8 cellular contexts compared by ENCODE assay signal in genomic region chr10:103183991-103184451, GRCh38. TPM values are rescaled to one million over a fixed set of nuclear protein-coding genes. Genes with fewer than 3 reads are reported as not detected.
DNase-seq lines count a peak whose midpoint lies in the region; ATAC-seq and TF ChIP-seq lines count a peak whose summit lies in the region.
"Not testable (repeated sequence)": the region's sequence is repeated elsewhere in the genome, so short reads cannot be mapped to it uniquely, and the experiment has no call there.

No MANE protein-coding gene starts in this region.

- POLR2A ChIA-PET in activated CD8-positive, alpha-beta T cell treated with anti-CD3 and anti-CD28 coated beads, Interleukin-2, amount 10 ng/mL, durations not matched to agents 7 days and 5 days (lab: Charles Lee): interaction anchor here (1.8 kb wide), 1 partner anchor 8 kb away, joined by 11 read pairs; the partner anchor contains the start of gene NT5C2

- intact Hi-C loops in Calu3 (cut with micrococcal nuclease; ENCODE audit: unreplicated experiment); colonic mucosa (cut with DNase I); left ventricle myocardium inferior (cut with micrococcal nuclease); natural killer cell (cut with micrococcal nuclease); upper lobe of right lung (cut with DNase I): not testable (repeated sequence)

- H3K4me1 ChIP-seq in Loucy (ENCODE audit: insufficient read depth, low read length, poor library complexity, severe bottlenecking) (peaks cover 83% of the 10 kb centered on the region), left ventricle myocardium inferior (peaks cover 95% of the 10 kb centered on the region), skeletal muscle satellite cell (ENCODE audit: control insufficient read depth, insufficient read depth, low read length) (peaks cover 32% of the 10 kb centered on the region), upper lobe of right lung (peaks cover 72% of the 10 kb centered on the region)
- H3K4me1 ChIP-seq in colonic mucosa: not testable (repeated sequence)

- ATAC-seq in activated CD8-positive, alpha-beta T cell treated with anti-CD3 and anti-CD28 coated beads, Interleukin-2, amount 10 ng/mL, durations not matched to agents 7 days and 5 days; natural killer cell: not testable (repeated sequence)
- ATAC-seq in upper lobe of right lung: peak; percentile 62

- H3F3A ChIP-seq in Loucy (ENCODE audit: low read depth): not testable (repeated sequence)

- CTCF ChIA-PET in Calu3 (lab: Charles Lee): interaction anchor here (0.6 to 1.7 kb wide), 6 partner anchors 30 to 61 kb away, joined by 3 to 10 read pairs (median 4); no protein-coding TSS in a partner anchor
- CTCF ChIA-PET in activated CD8-positive, alpha-beta T cell treated with anti-CD3 and anti-CD28 coated beads, Interleukin-2, amount 10 ng/mL, durations not matched to agents 7 days and 5 days (lab: Charles Lee): interaction anchor here (1.0 kb wide), 1 partner anchor 60 kb away, joined by 3 read pairs; no protein-coding TSS in a partner anchor

- H3K9me3 Mint-ChIP-seq in Calu3 (ENCODE audit: low read depth, unreplicated experiment); activated CD8-positive, alpha-beta T cell treated with anti-CD3 and anti-CD28 coated beads, Interleukin-2, amount 10 ng/mL, durations not matched to agents 7 days and 5 days (ENCODE audit: insufficient read depth); natural killer cell: not testable (repeated sequence)

- peak overlapping the region; percentile 49 for H3K4me3 ChIP-seq in Loucy (ENCODE audit: low read length, poor library complexity, severe bottlenecking)
- H3K4me3 ChIP-seq in colonic mucosa; left ventricle myocardium inferior; skeletal muscle satellite cell (ENCODE audit: low read length); upper lobe of right lung: not testable (repeated sequence)

- H2AFZ ChIP-seq in Loucy (ENCODE audit: low read length): not testable (repeated sequence)

- not testable (repeated sequence) for H3K9me3 ChIP-seq in Loucy (ENCODE audit: insufficient read depth, low read depth, low read length); colonic mucosa; left ventricle myocardium inferior (replicated peaks); skeletal muscle satellite cell (replicated peaks; ENCODE audit: low read length); upper lobe of right lung

- H3K27me3 ChIP-seq in Loucy (ENCODE audit: insufficient read depth, low read length, poor library complexity, severe bottlenecking); colonic mucosa; left ventricle myocardium inferior (ENCODE audit: low read depth); skeletal muscle satellite cell (ENCODE audit: control insufficient read depth, insufficient read depth, low read length); upper lobe of right lung: not testable (repeated sequence)

- H3K4me2 ChIP-seq in Loucy (ENCODE audit: low read depth, low read length, poor library complexity, severe bottlenecking) (peak overlapping the region; percentile 66), skeletal muscle satellite cell (ENCODE audit: low read length) (peak overlapping the region; percentile 19)

- H4K20me1 ChIP-seq in Loucy (ENCODE audit: insufficient read depth, low read length, poor library complexity, severe bottlenecking): peaks cover 55% of the 10 kb centered on the region

- not testable (repeated sequence) for BruUV-seq in Calu3 (replicated peaks; lab: Mats Ljungman, UMichigan)

- H3K9ac ChIP-seq in Loucy (ENCODE audit: low read depth, low read length, poor library complexity, severe bottlenecking) (peak overlapping the region; percentile 41), skeletal muscle satellite cell (ENCODE audit: low read depth, low read length) (peak overlapping the region; percentile 26)
- not testable (repeated sequence) for H3K9ac ChIP-seq in colonic mucosa (ENCODE audit: low read depth in 2 of 2, low read length in 2 of 2)

- not testable (repeated sequence) for TF ChIP-seq CTCF in Calu3 (IDR thresholded peaks at IDR 0.05; ENCODE audit: unreplicated experiment); Loucy (conservative IDR thresholded peaks at IDR 0.05; ENCODE audit: low read length); colonic mucosa (IDR thresholded peaks at IDR 0.05); left ventricle myocardium inferior (IDR thresholded peaks at IDR 0.05; ENCODE audit: borderline replicate concordance); natural killer cell (IDR thresholded peaks at IDR 0.05); upper lobe of right lung (IDR thresholded peaks at IDR 0.05)

- not testable (repeated sequence) for H3K27me3 Mint-ChIP-seq in Calu3 (ENCODE audit: unreplicated experiment); activated CD8-positive, alpha-beta T cell treated with anti-CD3 and anti-CD28 coated beads, Interleukin-2, amount 10 ng/mL, durations not matched to agents 7 days and 5 days (ENCODE audit: low read depth); natural killer cell (ENCODE audit: low read depth in 2 of 2)

- not testable (repeated sequence) for H3K9me2 ChIP-seq in Loucy (replicated peaks; ENCODE audit: low read depth, low read length)

- H3K4me1 Mint-ChIP-seq in Calu3 (ENCODE audit: low read depth, unreplicated experiment) (peaks cover 32% of the 10 kb centered on the region), natural killer cell (peaks cover 63 to 71% of the 10 kb centered on the region in 2 donors)
- H3K4me1 Mint-ChIP-seq in activated CD8-positive, alpha-beta T cell treated with anti-CD3 and anti-CD28 coated beads, Interleukin-2, amount 10 ng/mL, durations not matched to agents 7 days and 5 days (ENCODE audit: low read depth): peaks cover 46% of the 10 kb centered on the region

- DNase-seq in Calu3: peak; percentile 13
- not testable (repeated sequence) for DNase-seq in activated CD8-positive, alpha-beta T cell treated with anti-CD3 and anti-CD28 coated beads, Interleukin-2, amount 10 ng/mL, durations not matched to agents 7 days and 5 days; left ventricle myocardium inferior; natural killer cell; upper lobe of right lung
- DNase-seq in colonic mucosa: peak; percentile 14

- H3K27ac Mint-ChIP-seq in Calu3 (ENCODE audit: unreplicated experiment) (peak overlapping the region; percentile 87), natural killer cell (peak overlapping the region; percentile 32 to 69)
- H3K27ac Mint-ChIP-seq in activated CD8-positive, alpha-beta T cell treated with anti-CD3 and anti-CD28 coated beads, Interleukin-2, amount 10 ng/mL, durations not matched to agents 7 days and 5 days: peak overlapping the region; percentile 1

- peaks cover 19% of the 10 kb centered on the region for H3K36me3 ChIP-seq in Loucy (ENCODE audit: insufficient read depth, low read length)
- not testable (repeated sequence) for H3K36me3 ChIP-seq in colonic mucosa
- peaks cover 20% of the 10 kb centered on the region for H3K36me3 ChIP-seq in left ventricle myocardium inferior
- H3K36me3 ChIP-seq in skeletal muscle satellite cell (ENCODE audit: insufficient read depth, low read length): peaks cover 25% of the 10 kb centered on the region
- peaks cover 33% of the 10 kb centered on the region for H3K36me3 ChIP-seq in upper lobe of right lung

- H3K36me3 Mint-ChIP-seq in Calu3 (ENCODE audit: insufficient read depth, unreplicated experiment): peaks cover 34% of the 10 kb centered on the region
- peaks cover 33% of the 10 kb centered on the region for H3K36me3 Mint-ChIP-seq in activated CD8-positive, alpha-beta T cell treated with anti-CD3 and anti-CD28 coated beads, Interleukin-2, amount 10 ng/mL, durations not matched to agents 7 days and 5 days (ENCODE audit: low read depth)
- H3K36me3 Mint-ChIP-seq in natural killer cell: not testable (repeated sequence)

- not testable (repeated sequence) for H3K27ac ChIP-seq in colonic mucosa
- H3K27ac ChIP-seq in left ventricle myocardium inferior (replicated peaks): peak overlapping the region; percentile 46
- H3K27ac ChIP-seq in upper lobe of right lung: peak overlapping the region; percentile 56

- H3K4me3 Mint-ChIP-seq in Calu3 (ENCODE audit: low read depth, unreplicated experiment): peak overlapping the region; percentile 62
- not testable (repeated sequence) for H3K4me3 Mint-ChIP-seq in activated CD8-positive, alpha-beta T cell treated with anti-CD3 and anti-CD28 coated beads, Interleukin-2, amount 10 ng/mL, durations not matched to agents 7 days and 5 days; natural killer cell

- H3K79me2 ChIP-seq in Loucy (ENCODE audit: insufficient read depth, low read length): peaks cover 94% of the 10 kb centered on the region

RNA-seq across cellular contexts. Expression of gene NT5C2, which starts 9.1 kb away (rescaled TPM):
- total RNA-seq in Calu3 (2022): 70.0 and 75.8 TPM in 2 replicates
- total RNA-seq in activated CD8-positive, alpha-beta T cell treated with anti-CD3 and anti-CD28 coated beads, Interleukin-2, amount 10 ng/mL, durations not matched to agents 7 days and 5 days: 10 to 100 TPM; 60.8 to 62.0 TPM
- total RNA-seq in colonic mucosa: 10 to 100 TPM; 59.6 to 89.5 TPM
- total RNA-seq in left ventricle myocardium inferior: 55.0 TPM
- total RNA-seq in natural killer cell: 100 to 1,000 TPM in 1 of 3 donors, 10 to 100 TPM in 2; 84.4 to 110 (median 89.4) TPM
- total RNA-seq in skeletal muscle satellite cell (2012; rRNA removed): 22.1 and 35.4 TPM in 2 replicates
- 92.7 TPM for total RNA-seq in upper lobe of right lung

Comparison
In these comparisons a context has a peak if more than half of its experiments do, and no peak if none do; other contexts are left out.
1. H3K27ac Mint-ChIP-seq: peak in every context shown above with its lines; median percentile 87 in Calu3; 50 in natural killer cell; 1 in activated CD8-positive, alpha-beta T cell treated with anti-CD3 and anti-CD28 coated beads, Interleukin-2, amount 10 ng/mL, durations not matched to agents 7 days and 5 days.